ENCODE assay signal across 8 cellular contexts in genomic region chr1:201739492-201740085, GRCh38.
DNase-seq lines count a peak whose midpoint lies in the region; ATAC-seq and TF ChIP-seq lines count a peak whose summit lies in the region.

No MANE protein-coding gene starts in this region.

- no peaks in the 10 kb centered on the region; the same call in 1 of the 2 replicates for H4K20me1 ChIP-seq in OCI-LY7 (ENCODE audit: insufficient read depth, low read length)

- H3K36me3 ChIP-seq in OCI-LY7 (ENCODE audit: insufficient read depth, low read length) = no peaks in the 10 kb centered on the region
- no peaks in the 10 kb centered on the region for H3K36me3 ChIP-seq in parathyroid adenoma (ENCODE audit: control insufficient read depth, insufficient read depth, low read length)
- H3K36me3 ChIP-seq in tibial artery = no peaks in the 10 kb centered on the region

- no peak for DNase-seq in HFF-Myc (ENCODE audit: extremely low read depth, low read depth)
- DNase-seq in OCI-LY7 (ENCODE audit: low spot score) = peak; percentile 88
- peak; percentile 66 for DNase-seq in activated naive CD4-positive, alpha-beta T cell treated with anti-CD3 and anti-CD28 coated beads, Interleukin-2, amount 10 ng/mL, durations not matched to agents 7 days and 5 days
- DNase-seq in Right ventricle myocardium superior = peak; percentile 82
- DNase-seq in tibial artery = peak; percentile 73 to 79
- DNase-seq in NCI-H446 treated with DMSO at 0.1 percent for 48 hours (lab: John Stamatoyannopoulos, UW) = no peak
- no peak for DNase-seq in cerebellum (ENCODE audit: low spot score)

- intact Hi-C loops in OCI-LY7 (cut with micrococcal nuclease; ENCODE audit: unreplicated experiment) (loop anchor here (2.0 kb wide), 1 partner anchor 17 kb away; no protein-coding TSS in a partner anchor), Right ventricle myocardium superior (cut with DNase I) (no loop called here), tibial artery (cut with DNase I; ENCODE audit: low total_unique reads) (no loop called here)

- H3K27me3 ChIP-seq in parathyroid adenoma (ENCODE audit: control insufficient read depth, insufficient read depth, low read length) = no peaks in the 10 kb centered on the region
- no peaks in the 10 kb centered on the region for H3K27me3 ChIP-seq in tibial artery

- H3K4me3 ChIP-seq in HFF-Myc (replicated peaks; ENCODE audit: low read depth, low read length) = peak overlapping the region; percentile 36
- H3K4me3 ChIP-seq in OCI-LY7 (ENCODE audit: low read depth, low read length, poor library complexity, severe bottlenecking) = peak overlapping the region; percentile 83
- H3K4me3 ChIP-seq in parathyroid adenoma (ENCODE audit: low read depth, low read length) = peak overlapping the region; percentile 54
- H3K4me3 ChIP-seq in tibial artery = peak overlapping the region; percentile 72 to 83

- BruUV-seq in OCI-LY7 (replicated peaks; lab: Mats Ljungman, UMichigan) = no TSS peak

- H3K4me3 Mint-ChIP-seq in activated naive CD4-positive, alpha-beta T cell treated with anti-CD3 and anti-CD28 coated beads, Interleukin-2, amount 10 ng/mL, durations not matched to agents 7 days and 5 days = peak overlapping the region; percentile 76

- H3K4me1 ChIP-seq in OCI-LY7 (ENCODE audit: insufficient read depth, low read length, poor library complexity, severe bottlenecking) (peaks cover 40% of the 10 kb centered on the region), parathyroid adenoma (no peaks in the 10 kb centered on the region), tibial artery (peaks cover 5 to 58% (median 38%) of the 10 kb centered on the region in 4 donors)

- H3K9me2 ChIP-seq in OCI-LY7 (ENCODE audit: insufficient read depth, low read length) = no peaks in the 10 kb centered on the region

- no peaks in the 10 kb centered on the region for H3K9me3 Mint-ChIP-seq in activated naive CD4-positive, alpha-beta T cell treated with anti-CD3 and anti-CD28 coated beads, Interleukin-2, amount 10 ng/mL, durations not matched to agents 7 days and 5 days

- H3K27ac Mint-ChIP-seq in activated naive CD4-positive, alpha-beta T cell treated with anti-CD3 and anti-CD28 coated beads, Interleukin-2, amount 10 ng/mL, durations not matched to agents 7 days and 5 days = no peak overlapping the region

- H3K27me3 Mint-ChIP-seq in activated naive CD4-positive, alpha-beta T cell treated with anti-CD3 and anti-CD28 coated beads, Interleukin-2, amount 10 ng/mL, durations not matched to agents 7 days and 5 days = peaks cover 71% of the 10 kb centered on the region

- H3K79me2 ChIP-seq in OCI-LY7 (ENCODE audit: insufficient read depth, low read depth, low read length) (no peaks in the 10 kb centered on the region), parathyroid adenoma (no peaks in the 10 kb centered on the region)

- TF ChIP-seq CTCF in HFF-Myc (IDR thresholded peaks at IDR 0.05; ENCODE audit: low read depth, low read length, missing control alignments) = no peak
- no peak for TF ChIP-seq CTCF in OCI-LY7 (conservative IDR thresholded peaks at IDR 0.05; ENCODE audit: low read length)
- no peak for TF ChIP-seq CTCF in parathyroid adenoma (IDR thresholded peaks at IDR 0.05)
- peak in 1 of 2 experiments; percentile 11 for TF ChIP-seq CTCF in tibial artery (IDR thresholded peaks at IDR 0.05)

- H3K4me1 Mint-ChIP-seq in activated naive CD4-positive, alpha-beta T cell treated with anti-CD3 and anti-CD28 coated beads, Interleukin-2, amount 10 ng/mL, durations not matched to agents 7 days and 5 days = peaks cover 11% of the 10 kb centered on the region

- no peaks in the 10 kb centered on the region for H3K36me3 Mint-ChIP-seq in activated naive CD4-positive, alpha-beta T cell treated with anti-CD3 and anti-CD28 coated beads, Interleukin-2, amount 10 ng/mL, durations not matched to agents 7 days and 5 days

- peak; percentile 76 for ATAC-seq in Right ventricle myocardium superior (ENCODE audit: poor library complexity)

- H2AFZ ChIP-seq in OCI-LY7 (ENCODE audit: low read length) = peak overlapping the region; percentile 89
- H2AFZ ChIP-seq in parathyroid adenoma = peak overlapping the region; percentile 70

- H3K9me3 ChIP-seq in OCI-LY7 (ENCODE audit: low read length) (no peaks in the 10 kb centered on the region), parathyroid adenoma (ENCODE audit: control insufficient read depth, low read length) (no peaks in the 10 kb centered on the region), tibial artery (no peaks in the 10 kb centered on the region)

- H3K4me2 ChIP-seq in OCI-LY7 (ENCODE audit: low read length) = peak overlapping the region; percentile 83
- peak overlapping the region; percentile 93 for H3K4me2 ChIP-seq in parathyroid adenoma (ENCODE audit: low read length)

- CTCF ChIA-PET in OCI-LY7 (lab: Charles Lee; ENCODE audit: unreplicated experiment) = no interaction called here
- CTCF ChIA-PET in activated naive CD4-positive, alpha-beta T cell treated with anti-CD3 and anti-CD28 coated beads, Interleukin-2, amount 10 ng/mL, durations not matched to agents 7 days and 5 days (lab: Charles Lee) = interaction anchor here (0.9 kb wide), 1 partner anchor 54 kb away, joined by 3 read pairs; no protein-coding TSS in a partner anchor

- POLR2A ChIA-PET in OCI-LY7 (lab: Charles Lee) = interaction anchor here (0.6 to 1.1 kb wide), 12 partner anchors 12 to 257 kb away, joined by 3 to 6 read pairs (median 3); no protein-coding TSS in a partner anchor

- H3K27ac ChIP-seq in OCI-LY7 (ENCODE audit: low read depth, low read length, poor library complexity, severe bottlenecking) (no peak overlapping the region), parathyroid adenoma (no peak overlapping the region), tibial artery (peak overlapping the region; percentile 84 to 91)

- H3K9ac ChIP-seq in parathyroid adenoma = no peak overlapping the region

Comparison
In these comparisons a context has a peak if more than half of its experiments do, and no peak if none do; other contexts are left out.
1. DNase-seq: peak in OCI-LY7 (single experiment), activated naive CD4-positive, alpha-beta T cell treated with anti-CD3 and anti-CD28 coated beads, Interleukin-2, amount 10 ng/mL, durations not matched to agents 7 days and 5 days (single experiment), Right ventricle myocardium superior (single experiment) and tibial artery (2 of 2); none in HFF-Myc (single experiment), NCI-H446 treated with DMSO at 0.1 percent for 48 hours (single experiment) and cerebellum (single experiment).
2. H3K27ac ChIP-seq: peak in tibial artery (2 of 2); none in OCI-LY7 (single experiment) and parathyroid adenoma (single experiment).
3. Peak in every context shown above with its lines, with median percentiles within 50 percentile points of each other: H3K4me3 ChIP-seq.